8 cellular contexts compared by ENCODE assay signal in genomic region chr13:41193919-41194824, GRCh38. TPM values are rescaled to one million over a fixed set of nuclear protein-coding genes. Genes with fewer than 3 reads are reported as not detected.
DNase-seq lines count a peak whose midpoint lies in the region; ATAC-seq and TF ChIP-seq lines count a peak whose summit lies in the region.

A gene with protein sequence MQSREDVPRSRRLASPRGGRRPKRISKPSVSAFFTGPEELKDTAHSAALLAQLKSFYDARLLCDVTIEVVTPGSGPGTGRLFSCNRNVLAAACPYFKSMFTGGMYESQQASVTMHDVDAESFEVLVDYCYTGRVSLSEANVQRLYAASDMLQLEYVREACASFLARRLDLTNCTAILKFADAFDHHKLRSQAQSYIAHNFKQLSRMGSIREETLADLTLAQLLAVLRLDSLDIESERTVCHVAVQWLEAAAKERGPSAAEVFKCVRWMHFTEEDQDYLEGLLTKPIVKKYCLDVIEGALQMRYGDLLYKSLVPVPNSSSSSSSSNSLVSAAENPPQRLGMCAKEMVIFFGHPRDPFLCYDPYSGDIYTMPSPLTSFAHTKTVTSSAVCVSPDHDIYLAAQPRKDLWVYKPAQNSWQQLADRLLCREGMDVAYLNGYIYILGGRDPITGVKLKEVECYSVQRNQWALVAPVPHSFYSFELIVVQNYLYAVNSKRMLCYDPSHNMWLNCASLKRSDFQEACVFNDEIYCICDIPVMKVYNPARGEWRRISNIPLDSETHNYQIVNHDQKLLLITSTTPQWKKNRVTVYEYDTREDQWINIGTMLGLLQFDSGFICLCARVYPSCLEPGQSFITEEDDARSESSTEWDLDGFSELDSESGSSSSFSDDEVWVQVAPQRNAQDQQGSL (minus strand): TSS chr13:41194569. CDS start chr13:41194257, 312 bp downstream.

- no peaks in the 10 kb centered on the region for H3K27me3 Mint-ChIP-seq in activated naive CD8-positive, alpha-beta T cell

- ATAC-seq in HG02678 (IDR thresholded peaks at IDR 0.05; ENCODE audit: unreplicated experiment): peak; percentile 97

- peak within 1 kb of the TSS; percentile 80 for H3K4me3 ChIP-seq in GM12864 (ENCODE audit: low read depth, low read length)

- peaks cover 45% of the 10 kb centered on the region for H3K4me1 Mint-ChIP-seq in activated naive CD8-positive, alpha-beta T cell (ENCODE audit: low read depth)

- peak within 1 kb of the TSS; percentile 77 for H3K27ac ChIP-seq in temporal lobe (ENCODE audit: low read depth, low read length)

- peak within 1 kb of the TSS; percentile 98 for H3K27ac Mint-ChIP-seq in activated naive CD8-positive, alpha-beta T cell

- DNase-seq in GM12864 (ENCODE audit: low read depth): peak; percentile 77
- DNase-seq in NCI-H1105 treated with DMSO at 0.1 percent for 48 hours (lab: John Stamatoyannopoulos, UW): peak; percentile 77
- DNase-seq in SKM-1 treated with dmso at 0.1 percent for 144 hours (lab: John Stamatoyannopoulos, UW; ENCODE audit: unreplicated experiment): peak; percentile 87
- peak; percentile 93 for DNase-seq in glomerular visceral epithelial cell (ENCODE audit: extremely low spot score)
- DNase-seq in occipital lobe (lab: John Stamatoyannopoulos, UW): peak; percentile 96

- H3K36me3 Mint-ChIP-seq in activated naive CD8-positive, alpha-beta T cell: peaks cover 23% of the 10 kb centered on the region

- peaks cover 13% of the 10 kb centered on the region for H3K9me3 Mint-ChIP-seq in activated naive CD8-positive, alpha-beta T cell (ENCODE audit: low read depth)

- peak within 1 kb of the TSS; percentile 92 for H3K4me3 Mint-ChIP-seq in activated naive CD8-positive, alpha-beta T cell

- no peak for TF ChIP-seq CTCF in GM12864 (IDR thresholded peaks at IDR 0.05; ENCODE audit: low read depth, low read length, missing control alignments)

RNA-seq across cellular contexts. Expression of the gene that starts here (rescaled TPM):
- 56.6 TPM for total RNA-seq in occipital lobe
- total RNA-seq in temporal lobe: 33.4 TPM

Comparison
In these comparisons a context has a peak if more than half of its experiments do, and no peak if none do; other contexts are left out.
1. Peak in every context shown above with its lines: DNase-seq, ATAC-seq, H3K4me3 ChIP-seq and H3K27ac ChIP-seq.